8 cellular contexts compared by ENCODE assay signal in genomic region chr17:40346768-40347154, GRCh38. TPM values are rescaled to one million over a fixed set of nuclear protein-coding genes. Genes with fewer than 3 reads are reported as not detected.
A peak's percentile ranks its signal among the peaks of the same experiment; 100 is the strongest.
DNase-seq lines count a peak whose midpoint lies in the region; ATAC-seq and TF ChIP-seq lines count a peak whose summit lies in the region.

No MANE protein-coding gene starts in this region.

- no peak overlapping the region for H3K4me3 ChIP-seq in trophoblast cell (ENCODE audit: low read depth, low read length)

- H3K4ac ChIP-seq in trophoblast cell (ENCODE audit: low read depth, low read length): no peak overlapping the region

- H3K23ac ChIP-seq in trophoblast cell (ENCODE audit: low read length): no peak overlapping the region

- H3K9me3 ChIP-seq in T-helper 17 cell (ENCODE audit: control insufficient read depth, low read length, poor library complexity, severe bottlenecking) (no peaks in the 10 kb centered on the region), trophoblast cell (ENCODE audit: insufficient read depth, low read depth, low read length) (no peaks in the 10 kb centered on the region)

- H3K14ac ChIP-seq in trophoblast cell (ENCODE audit: low read length): no peak overlapping the region

- peaks cover 40 to 54% of the 10 kb centered on the region in 2 experiments for H3K4me1 ChIP-seq in trophoblast cell (ENCODE audit: control insufficient read depth in 1 of 2, insufficient read depth in 2 of 2, low read length in 2 of 2)

- no peak overlapping the region for H3K18ac ChIP-seq in trophoblast cell (ENCODE audit: low read length)

- H4K8ac ChIP-seq in trophoblast cell (ENCODE audit: low read depth, low read length): no peak overlapping the region

- peaks cover 25% of the 10 kb centered on the region for H3K79me1 ChIP-seq in trophoblast cell (ENCODE audit: low read length)

- H4K12ac ChIP-seq in trophoblast cell (ENCODE audit: low read depth, low read length): no peak overlapping the region

- peak overlapping the region in 3 of 7 donors; percentile 8 to 69 (median 54) for H3K27ac Mint-ChIP-seq in CD14-positive monocyte
- peak overlapping the region; percentile 94 for H3K27ac Mint-ChIP-seq in T-helper 17 cell
- no peak overlapping the region for H3K27ac Mint-ChIP-seq in glutamatergic neuron (ENCODE audit: unreplicated experiment)

- no peak overlapping the region for H2BK5ac ChIP-seq in trophoblast cell (ENCODE audit: low read depth, low read length, poor library complexity)

- no peak overlapping the region for H3K9ac ChIP-seq in trophoblast cell (ENCODE audit: low read length)

- H3K36me3 Mint-ChIP-seq in CD14-positive monocyte (peaks cover 58 to 80% of the 10 kb centered on the region in 2 donors), T-helper 17 cell (ENCODE audit: low read depth) (no peaks in the 10 kb centered on the region), glutamatergic neuron (ENCODE audit: unreplicated experiment) (peaks cover 3% of the 10 kb centered on the region)

- H2AFZ ChIP-seq in trophoblast cell (ENCODE audit: insufficient read depth, low read length, poor library complexity): no peak overlapping the region

- H2BK12ac ChIP-seq in trophoblast cell (ENCODE audit: low read length): no peak overlapping the region

- H2BK120ac ChIP-seq in trophoblast cell (ENCODE audit: insufficient read depth, low read length, poor library complexity): no peak overlapping the region

- no peaks in the 10 kb centered on the region for H3K27me3 ChIP-seq in trophoblast cell (ENCODE audit: insufficient read depth, low read length)

- H3K4me3 Mint-ChIP-seq in CD14-positive monocyte (peak overlapping the region; percentile 68 to 99), T-helper 17 cell (peak overlapping the region; percentile 89), glutamatergic neuron (ENCODE audit: unreplicated experiment) (peak overlapping the region; percentile 92)

- H3K9me3 Mint-ChIP-seq in CD14-positive monocyte: peaks cover 0 to 1% (median 0%) of the 10 kb centered on the region in 7 donors
- H3K9me3 Mint-ChIP-seq in glutamatergic neuron (ENCODE audit: unreplicated experiment): peaks cover 18% of the 10 kb centered on the region

- DNase-seq in CD14-positive monocyte (ENCODE audit: low spot score): no peak
- DNase-seq in T-helper 17 cell: peak in 1 of 3 donors; percentile 54
- DNase-seq in glutamatergic neuron: no peak
- DNase-seq in trophoblast cell: no peak
- DNase-seq in NCI-H2029 (lab: John Stamatoyannopoulos, UW): no peak
- no peak for DNase-seq in stimulated activated CD4-positive, alpha-beta T cell treated with anti-CD3 and anti-CD28 coated beads, Interleukin-4, amount 100 ng/mL, for 1 hour

- intact Hi-C loops in CD14-positive monocyte (cut with micrococcal nuclease): no loop called here

- ATAC-seq in T-helper 17 cell (peak; percentile 34), GM19328 (IDR thresholded peaks at IDR 0.05; ENCODE audit: unreplicated experiment) (no peak), HG02884 (IDR thresholded peaks at IDR 0.05; ENCODE audit: unreplicated experiment) (no peak)

- H3K4me1 Mint-ChIP-seq in CD14-positive monocyte (peaks cover 65% of the 10 kb centered on the region), T-helper 17 cell (peaks cover 47% of the 10 kb centered on the region), glutamatergic neuron (ENCODE audit: low read depth, unreplicated experiment) (peaks cover 38% of the 10 kb centered on the region)

- no peak overlapping the region for H2AK5ac ChIP-seq in trophoblast cell (ENCODE audit: low read length)

- peaks cover 24 to 25% of the 10 kb centered on the region in 2 experiments for H3K36me3 ChIP-seq in trophoblast cell (ENCODE audit: control insufficient read depth in 1 of 2, insufficient read depth in 2 of 2, low read length in 2 of 2)

- H3K27me3 Mint-ChIP-seq in CD14-positive monocyte (ENCODE audit: low read depth in 3 of 3): peaks cover 2 to 6% (median 4%) of the 10 kb centered on the region in 3 donors
- H3K27me3 Mint-ChIP-seq in T-helper 17 cell: no peaks in the 10 kb centered on the region
- peaks cover 22% of the 10 kb centered on the region for H3K27me3 Mint-ChIP-seq in glutamatergic neuron (ENCODE audit: unreplicated experiment)

- H3K27ac ChIP-seq in trophoblast cell (ENCODE audit: low read depth, low read length): no peak overlapping the region

- no peak overlapping the region for H3K4me2 ChIP-seq in trophoblast cell (ENCODE audit: low read length)

- WGBS in trophoblast cell (ENCODE audit: extremely low coverage, insufficient coverage, insufficient read length): no CpG with 5 or more reads among the region's 1 CpG

- peaks cover 9% of the 10 kb centered on the region for H3K79me2 ChIP-seq in trophoblast cell (ENCODE audit: control insufficient read depth, insufficient read depth, low read length, poor library complexity)

- peak overlapping the region; percentile 11 for H4K91ac ChIP-seq in trophoblast cell (ENCODE audit: low read depth, low read length)

- no peak for TF ChIP-seq CTCF in CD14-positive monocyte (IDR thresholded peaks at IDR 0.05)
- TF ChIP-seq CTCF in glutamatergic neuron (IDR thresholded peaks at IDR 0.05; ENCODE audit: partially characterized antibody, unreplicated experiment): no peak

RNA-seq across cellular contexts. Expression of gene GJD3, which starts 17.8 kb away (rescaled TPM):
- not detected for polyA plus RNA-seq in CD14-positive monocyte
- total RNA-seq in T-helper 17 cell (not detected), glutamatergic neuron (ENCODE audit: unreplicated experiment) (not detected)
- 1.4 and 2.0 TPM in 2 replicates for polyA plus RNA-seq in trophoblast cell (2013)

RNA-seq across cellular contexts. Expression of gene RARA, which starts 37.8 kb away (rescaled TPM):
- polyA plus RNA-seq in CD14-positive monocyte: 10 to 100 TPM; 14.9 to 29.4 TPM
- total RNA-seq in T-helper 17 cell: 100 to 1,000 TPM in 1 of 2 donors, 10 to 100 TPM in 1; 97.0 to 106 TPM
- total RNA-seq in glutamatergic neuron (ENCODE audit: unreplicated experiment): 26.2 TPM
- polyA plus RNA-seq in trophoblast cell (2013): 15.0 and 15.5 TPM in 2 replicates

RNA-seq across cellular contexts. Expression of gene CDC6, which starts 59.1 kb away (rescaled TPM):
- under 1 TPM in 1 of 2 donors, not detected in 1; 0.11 TPM for polyA plus RNA-seq in CD14-positive monocyte
- total RNA-seq in T-helper 17 cell (1 to 10 TPM; 1.2 to 2.7 TPM), glutamatergic neuron (ENCODE audit: unreplicated experiment) (4.7 TPM)
- 90.5 and 96.3 TPM in 2 replicates for polyA plus RNA-seq in trophoblast cell (2013)
